Comparison of ENCODE assay signal across 19 cellular contexts in genomic region chr6:79224005-79224404, GRCh38.
"Had no signal": no experiment of that assay in that cellular context is flagged by ENCODE, and none has a peak within 500 bp of the region (broad histone marks: within the 10 kb centered on the region; RNA-seq: fewer than 3 reads in every experiment).

No MANE protein-coding gene starts in this region.

- H3K27ac Mint-ChIP-seq: memory B cell; mesothelial cell of epicardium; stimulated activated effector memory CD8-positive, alpha-beta T cell treated with anti-CD3 and anti-CD28 coated beads, Interleukin-12 subunit alpha, Interleukin-12 subunit beta, amount 100 ng/mL, for 72 hours; type B pancreatic cell had no signal

- H3K4me1 ChIP-seq: lower lobe of right lung, suprapubic skin, thyroid gland had no signal

- H3K4me3 Mint-ChIP-seq: memory B cell; mesothelial cell of epicardium; natural killer cell treated with Interleukin-12 subunit alpha and Interleukin-12 subunit beta and Interleukin-15 and Interleukin-18, amount 100 ng/mL, for 72 hours; stimulated activated effector memory CD8-positive, alpha-beta T cell treated with anti-CD3 and anti-CD28 coated beads, Interleukin-12 subunit alpha, Interleukin-12 subunit beta, amount 100 ng/mL, for 72 hours; type B pancreatic cell had no signal

- DNase-seq: central memory CD4-positive, alpha-beta T cell; effector CD4-positive, alpha-beta T cell; kidney glomerular epithelial cell; left ventricle myocardium inferior; lower lobe of right lung; occipital lobe; stimulated activated CD4-positive, alpha-beta T cell treated with anti-CD3 and anti-CD28 coated beads, Interleukin-2, amount 100 ng/mL, for 48 hours; stimulated activated naive CD8-positive, alpha-beta T cell treated with anti-CD3 and anti-CD28 coated beads, Interleukin-15, Interleukin-2, amounts not matched to agents 100 U/mL and 50 U/mL, for 24 hours; thyroid gland had no signal

- H3K27me3 Mint-ChIP-seq: memory B cell; natural killer cell treated with Interleukin-12 subunit alpha and Interleukin-12 subunit beta and Interleukin-15 and Interleukin-18, amount 100 ng/mL, for 72 hours; type B pancreatic cell had no signal

- H3K4me1 Mint-ChIP-seq: memory B cell; stimulated activated effector memory CD8-positive, alpha-beta T cell treated with anti-CD3 and anti-CD28 coated beads, Interleukin-12 subunit alpha, Interleukin-12 subunit beta, amount 100 ng/mL, for 72 hours had no signal

- H3K27me3 ChIP-seq: right atrium auricular region, suprapubic skin, thyroid gland had no signal

- H3K36me3 Mint-ChIP-seq: natural killer cell treated with Interleukin-12 subunit alpha and Interleukin-12 subunit beta and Interleukin-15 and Interleukin-18, amount 100 ng/mL, for 72 hours; stimulated activated effector memory CD8-positive, alpha-beta T cell treated with anti-CD3 and anti-CD28 coated beads, Interleukin-12 subunit alpha, Interleukin-12 subunit beta, amount 100 ng/mL, for 72 hours had no signal

- H3K9me3 Mint-ChIP-seq: memory B cell; natural killer cell treated with Interleukin-12 subunit alpha and Interleukin-12 subunit beta and Interleukin-15 and Interleukin-18, amount 100 ng/mL, for 72 hours; stimulated activated effector memory CD8-positive, alpha-beta T cell treated with anti-CD3 and anti-CD28 coated beads, Interleukin-12 subunit alpha, Interleukin-12 subunit beta, amount 100 ng/mL, for 72 hours had no signal

- ATAC-seq: esophagus mucosa; lower lobe of right lung; natural killer cell treated with Interleukin-12 subunit alpha and Interleukin-12 subunit beta and Interleukin-15 and Interleukin-18, amount 100 ng/mL, for 72 hours; stimulated activated effector memory CD8-positive, alpha-beta T cell treated with anti-CD3 and anti-CD28 coated beads, Interleukin-12 subunit alpha, Interleukin-12 subunit beta, amount 100 ng/mL, for 72 hours; stimulated activated naive CD8-positive, alpha-beta T cell treated with anti-CD3 and anti-CD28 coated beads, Interleukin-15, Interleukin-2, amounts not matched to agents 100 U/mL and 50 U/mL, for 24 hours had no signal

- H3K36me3 ChIP-seq: left ventricle myocardium inferior, lower lobe of right lung, right atrium auricular region, suprapubic skin, thyroid gland had no signal

- H3K9me3 ChIP-seq: lower lobe of right lung, right atrium auricular region, suprapubic skin, thyroid gland had no signal

- H3K4me3 ChIP-seq: coronary artery, left ventricle myocardium inferior, lower lobe of right lung, right atrium auricular region, smooth muscle cell, suprapubic skin, thyroid gland had no signal

- H3K27ac ChIP-seq: coronary artery, left ventricle myocardium inferior, lower lobe of right lung, right atrium auricular region, suprapubic skin, thyroid gland had no signal
